ENCODE assay signal across 21 cellular contexts in the genomic region with DNA sequence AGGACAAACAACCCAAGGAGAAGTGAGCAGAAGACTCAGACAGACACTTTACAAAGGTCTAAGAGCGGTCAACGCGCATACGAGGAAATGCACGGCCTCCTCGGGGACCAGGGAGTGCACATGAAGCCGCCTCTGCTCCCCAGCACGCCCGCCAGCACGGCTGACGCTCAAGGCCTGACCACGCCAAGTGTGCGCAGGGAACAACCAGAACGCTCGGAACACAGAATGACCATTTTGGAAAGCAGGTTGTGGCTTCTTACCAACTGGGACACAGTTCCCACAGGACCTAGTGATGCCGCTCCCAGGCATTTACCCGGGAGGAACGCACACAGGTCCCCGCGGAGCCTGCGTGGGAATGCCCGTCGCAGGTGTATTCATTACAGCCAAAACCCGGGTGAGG.
"Had no signal": no experiment of that assay in that cellular context is flagged by ENCODE, and none has a peak within 500 bp of the region (broad histone marks: within the 10 kb centered on the region; RNA-seq: fewer than 3 reads in every experiment).

No MANE protein-coding gene starts in this region.

- ATAC-seq: heart left ventricle; naive thymus-derived CD8-positive, alpha-beta T cell; pancreas; sciatic nerve had no signal

- H3K27ac ChIP-seq: colonic mucosa, esophagus squamous epithelium, heart left ventricle, pancreas, prostate gland, spleen, stomach, thoracic aorta, transverse colon had no signal

- H3K36me3 ChIP-seq: colonic mucosa, esophagus squamous epithelium, heart left ventricle, pancreas, prostate gland, spleen, stomach, thoracic aorta, transverse colon had no signal

- H3K4me3 ChIP-seq: colonic mucosa, esophagus squamous epithelium, heart left ventricle, pancreas, prostate gland, spleen, stomach, thoracic aorta, transverse colon had no signal

- H3K9me3 ChIP-seq: colonic mucosa, esophagus squamous epithelium, heart left ventricle, pancreas, prostate gland, spleen, stomach, thoracic aorta, transverse colon had no signal

- FAIRE-seq: pancreas had no signal

- H3K4me1 ChIP-seq: colonic mucosa, prostate gland, spleen, transverse colon had no signal

- DNase-seq: cerebellar nuclear complex; colonic mucosa; dermis blood vessel endothelial cell; esophagus squamous epithelium; foreskin fibroblast; hippocampal formation; kidney glomerular epithelial cell; naive thymus-derived CD8-positive, alpha-beta T cell; nucleus accumbens; stimulated activated CD4-positive, alpha-beta T cell treated with anti-CD3 and anti-CD28 coated beads, Interleukin-15, amount 100 ng/mL, for 24 hours; stimulated activated CD4-positive, alpha-beta T cell treated with anti-CD3 and anti-CD28 coated beads, Interleukin-1b, Interleukin-23, amount 100 ng/mL, for 48 hours; stimulated activated naive CD4-positive, alpha-beta T cell; stomach; substantia nigra; transverse colon had no signal

- H3K27me3 ChIP-seq: colonic mucosa, heart left ventricle, pancreas had no signal
